ENCODE assay signal across 1 cellular context in the genomic region with DNA sequence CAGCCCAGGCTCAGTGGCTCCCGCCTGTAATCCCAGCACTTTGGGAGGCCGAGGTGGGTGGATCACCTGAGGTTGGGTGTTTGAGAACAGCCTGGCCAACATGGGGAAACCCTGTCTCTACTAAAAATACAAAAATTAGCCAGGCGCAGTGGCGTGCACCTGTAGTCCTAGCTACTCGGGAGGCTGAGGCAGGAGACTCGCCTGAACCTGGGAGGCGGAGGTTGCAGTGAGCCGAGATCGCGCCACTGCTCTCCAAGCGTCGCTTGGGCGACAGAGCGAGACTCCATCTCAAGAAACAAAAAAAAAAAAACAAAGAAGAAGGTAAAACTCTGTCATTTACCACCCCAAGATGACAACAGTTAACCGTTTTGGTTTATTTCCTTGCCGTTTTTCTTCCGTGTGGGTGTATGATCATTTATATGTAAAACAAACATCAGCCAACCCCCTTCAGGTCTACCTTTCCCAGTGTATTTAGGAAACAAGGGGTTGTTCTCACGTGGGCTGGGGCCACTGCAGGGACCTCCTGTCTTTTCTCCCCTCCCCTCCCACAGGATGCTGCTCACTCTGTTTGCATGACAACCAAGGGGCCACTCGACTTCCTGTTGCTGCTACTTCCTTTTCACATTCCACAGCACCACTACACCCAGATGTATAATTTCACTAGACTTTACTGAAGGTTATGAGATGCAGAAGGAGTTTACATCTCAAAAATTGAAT.
TF ChIP-seq lines count a peak whose summit lies in the region.

No MANE protein-coding gene starts in this region.

TF ChIP-seq in K562, 482 proteins besides CTCF, POLR2A, EP300 and RAD21:
- no peak for TF ChIP-seq ZNF766 (CRISPR knock-in tag; conservative IDR thresholded peaks at IDR 0.05)
- TF ChIP-seq HMG20A (CRISPR knock-in tag; conservative IDR thresholded peaks at IDR 0.05): no peak
- 0 out of 2 replicates have a peak, but pooled peaks have one; percentile 31 for TF ChIP-seq GABPA (tag; conservative IDR thresholded peaks at IDR 0.05; ENCODE audit: low read depth)
